16 cellular contexts compared by ENCODE assay signal in genomic region chr15:47116698-47117097, GRCh38.
DNase-seq lines count a peak whose midpoint lies in the region; TF ChIP-seq lines count a peak whose summit lies in the region.
"Had no signal": no experiment of that assay in that cellular context is flagged by ENCODE, and none has a peak within 500 bp of the region (broad histone marks: within the 10 kb centered on the region; RNA-seq: fewer than 3 reads in every experiment).

No MANE protein-coding gene starts in this region.

- H3K27me3 ChIP-seq in breast epithelium = no peaks in the 10 kb centered on the region
- H3K27me3 ChIP-seq: BLaER1 had no signal

- H3K4me3 ChIP-seq in breast epithelium (no peak overlapping the region), fibroblast of the aortic adventitia (ENCODE audit: low read depth, low read length) (no peak overlapping the region)
- H3K4me3 ChIP-seq: BLaER1, GM23248 had no signal

- CTCF ChIA-PET in MCF 10A (lab: Yijun Ruan, JAX) = no interaction called here

- TF ChIP-seq CTCF in MCF 10A (IDR thresholded peaks at IDR 0.05; ENCODE audit: unreplicated experiment) (peak; percentile 7), breast epithelium (IDR thresholded peaks at IDR 0.05) (no peak), fibroblast of the aortic adventitia (IDR thresholded peaks at IDR 0.05; ENCODE audit: insufficient read depth, low read length) (peak; percentile 8), progenitor cell of endocrine pancreas (IDR thresholded peaks at IDR 0.05; ENCODE audit: unreplicated experiment) (peak; percentile 19)

- H3K27ac ChIP-seq in breast epithelium = no peak overlapping the region
- H3K27ac ChIP-seq: 22Rv1, BLaER1, GM23248, HL-60 had no signal

- H3K27me3 Mint-ChIP-seq in MCF 10A (ENCODE audit: insufficient read depth, unreplicated experiment) (no peaks in the 10 kb centered on the region), progenitor cell of endocrine pancreas (no peaks in the 10 kb centered on the region)

- H3K27ac Mint-ChIP-seq in MCF 10A (ENCODE audit: low read depth, unreplicated experiment) (no peak overlapping the region), progenitor cell of endocrine pancreas (no peak overlapping the region)
- H3K27ac Mint-ChIP-seq: CD8-positive, alpha-beta memory T cell had no signal

- no peaks in the 10 kb centered on the region for H3K4me1 ChIP-seq in breast epithelium
- H3K4me1 ChIP-seq: BLaER1, Caco-2 had no signal

- no peaks in the 10 kb centered on the region for H3K36me3 Mint-ChIP-seq in MCF 10A (ENCODE audit: insufficient read depth, unreplicated experiment)
- H3K36me3 Mint-ChIP-seq in progenitor cell of endocrine pancreas (ENCODE audit: insufficient read depth) = peaks cover 2% of the 10 kb centered on the region
- H3K36me3 Mint-ChIP-seq: CD8-positive, alpha-beta memory T cell had no signal

- intact Hi-C loops in MCF 10A (cut with micrococcal nuclease) (no loop called here), breast epithelium (cut with DNase I; ENCODE audit: low total_unique reads) (no loop called here)

- no peaks in the 10 kb centered on the region for H3K36me3 ChIP-seq in breast epithelium
- H3K36me3 ChIP-seq: BLaER1 had no signal

- DNase-seq in MCF 10A (ENCODE audit: unreplicated experiment) = no peak
- no peak for DNase-seq in breast epithelium (ENCODE audit: low spot score in 2 of 2)
- DNase-seq in fibroblast of the aortic adventitia (ENCODE audit: low read depth) = no peak
- DNase-seq in progenitor cell of endocrine pancreas (ENCODE audit: low spot score, unreplicated experiment) = no peak
- DNase-seq in cerebellar cortex (ENCODE audit: low spot score) = no peak
- DNase-seq in NCI-H1417 treated with DMSO at 0.1 percent for 48 hours (lab: John Stamatoyannopoulos, UW) = no peak
- DNase-seq in NCI-H187 treated with DMSO at 0.1 percent for 48 hours (lab: John Stamatoyannopoulos, UW) = no peak
- DNase-seq: AML-193; Caco-2; CD8-positive, alpha-beta memory T cell; DND-41; GF-D8; GM23248 had no signal

- no peak for TF ChIP-seq POLR2A in breast epithelium (IDR thresholded peaks at IDR 0.05)

- H3K9me3 Mint-ChIP-seq in MCF 10A (ENCODE audit: unreplicated experiment) (peaks cover 7% of the 10 kb centered on the region), progenitor cell of endocrine pancreas (ENCODE audit: low read depth) (peaks cover 21% of the 10 kb centered on the region)

- POLR2A ChIA-PET in MCF 10A (lab: Yijun Ruan, JAX) = no interaction called here

- BruUV-seq in MCF 10A (replicated peaks; lab: Mats Ljungman, UMichigan) = no TSS peak

- H3K4me3 Mint-ChIP-seq in MCF 10A (ENCODE audit: unreplicated experiment) (no peak overlapping the region), progenitor cell of endocrine pancreas (ENCODE audit: low read depth) (no peak overlapping the region)
- H3K4me3 Mint-ChIP-seq: CD8-positive, alpha-beta memory T cell had no signal

- H3K4me1 Mint-ChIP-seq in MCF 10A (ENCODE audit: insufficient read depth, unreplicated experiment) (no peaks in the 10 kb centered on the region), progenitor cell of endocrine pancreas (ENCODE audit: low read depth) (no peaks in the 10 kb centered on the region)
- H3K4me1 Mint-ChIP-seq: CD8-positive, alpha-beta memory T cell had no signal

- peaks cover 3 to 7% of the 10 kb centered on the region in 2 donors for H3K9me3 ChIP-seq in breast epithelium
- H3K9me3 ChIP-seq: Caco-2 had no signal

Comparison
In these comparisons a context has a peak if more than half of its experiments do, and no peak if none do; other contexts are left out.
1. CTCF ChIP-seq: peak in MCF 10A (single experiment), fibroblast of the aortic adventitia (single experiment) and progenitor cell of endocrine pancreas (single experiment); none in breast epithelium (0 of 3).